ENCODE assay signal across 2 cellular contexts in the genomic region with DNA sequence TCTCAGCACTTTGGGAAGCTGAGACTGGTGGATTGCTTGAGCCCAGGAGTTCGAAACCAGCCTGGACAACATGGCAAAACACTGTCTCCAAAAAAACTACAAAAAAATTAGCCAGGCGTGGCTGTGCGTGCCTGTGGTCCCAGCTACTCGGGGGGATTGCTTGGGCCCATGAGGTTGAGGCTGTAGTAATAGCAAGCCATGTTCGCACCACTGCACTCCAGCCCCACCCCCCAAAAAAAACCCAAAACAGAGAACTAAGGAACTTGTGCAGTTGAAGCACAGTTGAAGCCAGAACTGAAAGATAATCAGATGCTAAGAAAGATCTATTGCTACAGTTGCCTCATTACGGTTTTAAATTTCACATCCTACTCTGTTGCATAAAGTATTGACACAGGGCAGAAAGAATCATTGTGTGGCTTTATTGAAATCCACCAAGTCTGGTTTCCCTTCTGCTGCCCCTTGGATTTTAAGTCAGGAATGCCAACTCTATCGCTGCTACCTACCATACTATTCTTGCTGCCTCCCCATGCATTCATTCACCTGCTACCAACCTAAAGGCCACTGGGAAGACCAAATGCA.
TF ChIP-seq lines count a peak whose summit lies in the region.

No MANE protein-coding gene starts in this region.

TF ChIP-seq in GM12891, 5 proteins besides CTCF, POLR2A, EP300 and RAD21:
- TF ChIP-seq POU2F2 (IDR thresholded peaks at IDR 0.05; ENCODE audit: low read depth, low read length) (no peak), POLR2AphosphoS5 (IDR thresholded peaks at IDR 0.05; ENCODE audit: low read depth, low read length) (no peak), PAX5 (IDR thresholded peaks at IDR 0.05; ENCODE audit: insufficient read depth, low read length, severe bottlenecking) (peak; percentile 66)
TF ChIP-seq in GM12891: peak in this region for 1.

TF ChIP-seq in SK-N-SH, 30 proteins besides CTCF, POLR2A, EP300 and RAD21:
- TF ChIP-seq FOXJ3 (CRISPR knock-in tag; IDR thresholded peaks at IDR 0.05) (no peak), GABPA (IDR thresholded peaks at IDR 0.05; ENCODE audit: low read depth) (no peak)
TF ChIP-seq in SK-N-SH: peak in this region for 0.
